ENCODE assay signal across 23 cellular contexts in genomic region chr1:36570016-36570415, GRCh38.
A peak's percentile ranks its signal among the peaks of the same experiment; 100 is the strongest.
DNase-seq lines count a peak whose midpoint lies in the region; TF ChIP-seq lines count a peak whose summit lies in the region.
"Had no signal": no experiment of that assay in that cellular context is flagged by ENCODE, and none has a peak within 500 bp of the region (broad histone marks: within the 10 kb centered on the region; RNA-seq: fewer than 3 reads in every experiment).

No MANE protein-coding gene starts in this region.

- H3K36me3 ChIP-seq in WERI-Rb-1 (peaks cover 3% of the 10 kb centered on the region), suprapubic skin (no peaks in the 10 kb centered on the region), transverse colon (no peaks in the 10 kb centered on the region)

- DNase-seq in H9 = peak; percentile 13
- DNase-seq in WERI-Rb-1 = no peak
- DNase-seq in left kidney (ENCODE audit: low read depth, low spot score) = peak; percentile 51
- DNase-seq in suprapubic skin (ENCODE audit: low spot score in 2 of 2) = peak; percentile 26 to 45
- no peak for DNase-seq in NCI-H2227 (lab: John Stamatoyannopoulos, UW; ENCODE audit: unreplicated experiment)
- DNase-seq in GDM1 (lab: John Stamatoyannopoulos, UW) = no peak
- no peak for DNase-seq in transverse colon
- DNase-seq: DMS53, GF-D8, MM.1S, NCI-H1048, NCI-H1417 treated with DMSO at 0.1 percent for 48 hours, NCI-H187, NCI-H2107, NCI-H510A treated with DMSO at 0.1 percent for 48 hours, NCI-H748 treated with DMSO at 0.1 percent for 48 hours, PC-9, SIG-M5, SK-N-SH had no signal

- H3K9ac ChIP-seq in H9 (ENCODE audit: extremely low read depth, insufficient read length, low read length) = no peak overlapping the region
- H3K9ac ChIP-seq: SK-N-SH had no signal

- H3K23me2 ChIP-seq in H9 (ENCODE audit: insufficient read length, low read depth, low read length, poor library complexity, severe bottlenecking) = no peaks in the 10 kb centered on the region

- no peaks in the 10 kb centered on the region for H3K79me1 ChIP-seq in H9 (ENCODE audit: insufficient read depth, low read depth, low read length, poor library complexity, severe bottlenecking)

- in situ Hi-C loops in transverse colon (cut with MboI; ENCODE audit: low pct_ligation_motif_present in 1 of 4, low pct_unique_long_range_greater_than_20kb in 1 of 4, low sequenced_read_pairs in 3 of 4) = no loop called here

- H3K9me3 Mint-ChIP-seq in H9 = no peaks in the 10 kb centered on the region

- no peak overlapping the region for H2BK20ac ChIP-seq in H9 (ENCODE audit: low read depth, low read length, poor library complexity, severe bottlenecking)

- no peak overlapping the region for H2BK5ac ChIP-seq in H9 (ENCODE audit: insufficient read length, low read length)

- no peak overlapping the region for H2BK15ac ChIP-seq in H9 (ENCODE audit: low read depth, low read length)

- H3K4me1 ChIP-seq in H9 (ENCODE audit: insufficient read depth, low read length) (no peaks in the 10 kb centered on the region), suprapubic skin (no peaks in the 10 kb centered on the region), transverse colon (no peaks in the 10 kb centered on the region)
- H3K4me1 ChIP-seq: A549 had no signal

- H3K27me3 Mint-ChIP-seq in H9 (ENCODE audit: low read depth) = peaks cover 16% of the 10 kb centered on the region

- H3K4me3 ChIP-seq in WERI-Rb-1 (ENCODE audit: low read depth, low read length) (no peak overlapping the region), suprapubic skin (no peak overlapping the region), transverse colon (no peak overlapping the region)
- H3K4me3 ChIP-seq: A549, K562, PC-9 had no signal

- H3K18ac ChIP-seq in H9 (ENCODE audit: insufficient read length, low read depth, low read length) = no peak overlapping the region

- no peak overlapping the region for H3K14ac ChIP-seq in H9 (ENCODE audit: insufficient read depth, low read length)

- H3K36me3 Mint-ChIP-seq in H9 (ENCODE audit: insufficient read depth in 1 of 3, low read depth in 3 of 3) = no peaks in the 10 kb centered on the region

- H3T11ph ChIP-seq in H9 (ENCODE audit: low read length) = no peak overlapping the region

- no peaks in the 10 kb centered on the region for H3K9me3 ChIP-seq in H9 (ENCODE audit: control insufficient read depth, low read depth, low read length)
- no peaks in the 10 kb centered on the region for H3K9me3 ChIP-seq in WERI-Rb-1 (ENCODE audit: severe bottlenecking)
- H3K9me3 ChIP-seq in suprapubic skin = no peaks in the 10 kb centered on the region
- no peaks in the 10 kb centered on the region for H3K9me3 ChIP-seq in transverse colon
- H3K9me3 ChIP-seq: A549, SK-N-SH had no signal

- no peaks in the 10 kb centered on the region for H4K20me1 ChIP-seq in H9 (ENCODE audit: control insufficient read depth, insufficient read depth, insufficient read length)

- no peak overlapping the region for H3K23ac ChIP-seq in H9 (ENCODE audit: insufficient read length, low read depth, low read length)

- H3K4me3 Mint-ChIP-seq in H9 = no peak overlapping the region
- H3K4me3 Mint-ChIP-seq: B cell had no signal

- TF ChIP-seq CTCF in H9 (conservative IDR thresholded peaks at IDR 0.05) (no peak), WERI-Rb-1 (IDR thresholded peaks at IDR 0.05; ENCODE audit: low read depth, low read length) (no peak), suprapubic skin (IDR thresholded peaks at IDR 0.05) (no peak), transverse colon (IDR thresholded peaks at IDR 0.05) (no peak)

- no peak overlapping the region for H4K91ac ChIP-seq in H9 (ENCODE audit: insufficient read length, low read depth, low read length)

- peaks cover 18 to 23% of the 10 kb centered on the region in 2 experiments for H3K4me1 Mint-ChIP-seq in H9
- H3K4me1 Mint-ChIP-seq: B cell had no signal

- H3K27me3 ChIP-seq in H9 (ENCODE audit: insufficient read depth, low read length) = no peaks in the 10 kb centered on the region
- H3K27me3 ChIP-seq in WERI-Rb-1 (ENCODE audit: insufficient read depth, low read depth, severe bottlenecking) = no peaks in the 10 kb centered on the region
- H3K27me3 ChIP-seq in suprapubic skin = peaks cover 51% of the 10 kb centered on the region
- H3K27me3 ChIP-seq in transverse colon = peaks cover 20% of the 10 kb centered on the region

- no peak for TF ChIP-seq EP300 in suprapubic skin (IDR thresholded peaks at IDR 0.05)
- no peak for TF ChIP-seq EP300 in transverse colon (IDR thresholded peaks at IDR 0.05; ENCODE audit: low read depth)

- TF ChIP-seq POLR2A in suprapubic skin (IDR thresholded peaks at IDR 0.05) = no peak
- no peak for TF ChIP-seq POLR2A in transverse colon (IDR thresholded peaks at IDR 0.05)

- H2BK12ac ChIP-seq in H9 (ENCODE audit: insufficient read length, low read depth, low read length) = no peak overlapping the region

- H2BK120ac ChIP-seq in H9 (ENCODE audit: low read depth, low read length, poor library complexity, severe bottlenecking) = no peak overlapping the region

- no peak overlapping the region for H3K56ac ChIP-seq in H9 (ENCODE audit: insufficient read length, low read depth, low read length)

- no peak overlapping the region for H2AK5ac ChIP-seq in H9 (ENCODE audit: insufficient read length, low read length)

- intact Hi-C loops in transverse colon (cut with DNase I; ENCODE audit: low total_unique reads) = loop anchor here (10.0 kb wide), 1 partner anchor 865 kb away; no protein-coding TSS in a partner anchor

- H3K79me2 ChIP-seq in H9 (ENCODE audit: insufficient read depth, low read length) = no peaks in the 10 kb centered on the region

- H3K4me2 ChIP-seq in H9 (ENCODE audit: insufficient read depth, insufficient read length, low read length) = no peak overlapping the region
- H3K4me2 ChIP-seq: A549, PC-9, SK-N-SH had no signal

- H3K27ac ChIP-seq in H9 (ENCODE audit: insufficient read length, low read depth, low read length) (no peak overlapping the region), WERI-Rb-1 (peak overlapping the region; percentile 20), suprapubic skin (no peak overlapping the region), transverse colon (no peak overlapping the region)
- H3K27ac ChIP-seq: A549, PC-9, RWPE1 had no signal

- H3K27ac Mint-ChIP-seq in H9 = no peak overlapping the region
- H3K27ac Mint-ChIP-seq: B cell had no signal

- WGBS in H9 (ENCODE audit: extremely low coverage, insufficient read length, low lambda C conversion rate) = no CpG with 5 or more reads among the region's 7 CpGs
- 59% methylated on average over 3 of the region's 7 CpGs for WGBS in suprapubic skin
- 49% methylated on average over 7 of the region's 7 CpGs; no CpG with 5 or more reads in 1 of the 2 donors for WGBS in transverse colon (ENCODE audit: low coverage in 1 of 2), 2 donors

- no peak overlapping the region for H2AFZ ChIP-seq in H9 (ENCODE audit: low read length)
- H2AFZ ChIP-seq: PC-9 had no signal

- no peak overlapping the region for H3K4ac ChIP-seq in H9 (ENCODE audit: low read depth, low read length)

- no peak overlapping the region for H4K5ac ChIP-seq in H9 (ENCODE audit: insufficient read length, low read depth, low read length)

- no peak overlapping the region for H4K8ac ChIP-seq in H9 (replicated peaks; ENCODE audit: insufficient read length, low read depth, low read length)

Comparison
In these comparisons a context has a peak if more than half of its experiments do, and no peak if none do; other contexts are left out.
1. DNase-seq: peak in H9 (single experiment), left kidney (single experiment) and suprapubic skin (2 of 2); none in WERI-Rb-1 (single experiment), NCI-H2227 (single experiment), GDM1 (single experiment) and transverse colon (single experiment).